1 cellular context compared by ENCODE assay signal in the genomic region with DNA sequence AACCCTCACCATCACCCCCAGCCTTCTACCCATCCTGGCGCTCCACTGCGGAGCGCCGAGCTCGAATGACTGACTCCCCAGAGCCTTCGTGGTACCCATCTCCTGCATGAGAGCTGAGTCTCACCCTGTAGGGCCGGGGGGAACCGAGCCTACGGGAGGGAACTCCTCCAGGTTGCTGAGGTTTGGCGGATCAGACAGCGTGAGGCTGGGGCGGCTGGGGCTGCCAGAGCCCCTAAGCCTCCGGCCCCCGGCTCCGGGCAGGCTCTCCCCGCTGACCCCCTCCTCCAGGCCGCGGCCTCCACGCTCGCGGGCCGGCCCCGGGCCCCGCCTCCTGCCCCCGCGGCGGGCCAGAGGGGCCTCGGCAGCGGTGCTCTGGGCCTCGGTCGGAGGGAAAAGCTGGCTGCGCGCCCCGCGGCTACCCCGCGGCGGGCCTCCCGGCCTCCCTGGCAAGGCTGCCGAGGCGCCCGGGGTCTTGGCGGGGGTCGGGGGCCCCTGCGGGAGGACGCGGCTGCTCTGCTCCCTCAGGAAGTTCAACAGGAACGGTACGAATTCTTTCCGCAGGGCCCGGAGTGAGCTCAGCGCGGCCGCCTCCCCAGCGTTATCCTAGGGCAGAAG.
TF ChIP-seq lines count a peak whose summit lies in the region.

No MANE protein-coding gene starts in this region.

TF ChIP-seq in H1, 55 proteins besides CTCF, POLR2A, EP300 and RAD21:
- TF ChIP-seq HDAC6 (IDR thresholded peaks at IDR 0.05; ENCODE audit: low read depth, low read length) (no peak), NANOG (IDR thresholded peaks at IDR 0.05; ENCODE audit: insufficient read depth, low read depth, low read length, poor library complexity, severe bottlenecking) (no peak), SIN3A (conservative IDR thresholded peaks at IDR 0.05 in 1 of 2, IDR thresholded peaks at IDR 0.05 in 1 of 2; ENCODE audit: low read depth in 1 of 2, low read length in 2 of 2) (no peak), CREB1 (IDR thresholded peaks at IDR 0.05) (no peak), SAP30 (IDR thresholded peaks at IDR 0.05; ENCODE audit: insufficient read depth, insufficient replicate concordance, low read length) (no peak), RNF2 (IDR thresholded peaks at IDR 0.05; ENCODE audit: borderline replicate concordance, low read depth, low read length, missing control alignments, poor library complexity, severe bottlenecking) (no peak), HDAC2 (IDR thresholded peaks at IDR 0.05; ENCODE audit: borderline replicate concordance in 1 of 2, low read depth in 2 of 2, low read length in 2 of 2) (no peak), CHD1 (IDR thresholded peaks at IDR 0.05; ENCODE audit: low read depth, low read length) (no peak), CBX8 (IDR thresholded peaks at IDR 0.05; ENCODE audit: borderline replicate concordance, low read depth, low read length) (no peak), TAF7 (optimal IDR thresholded peaks at IDR 0.05; ENCODE audit: borderline replicate concordance, low read depth, low read length) (no peak), SP4 (IDR thresholded peaks at IDR 0.05; ENCODE audit: low read length) (no peak), YY1 (IDR thresholded peaks at IDR 0.05; ENCODE audit: low read depth, low read length) (no peak), GABPA (IDR thresholded peaks at IDR 0.05; ENCODE audit: borderline replicate concordance, insufficient read depth, low read length) (no peak)
- TF ChIP-seq, protein P1, sequence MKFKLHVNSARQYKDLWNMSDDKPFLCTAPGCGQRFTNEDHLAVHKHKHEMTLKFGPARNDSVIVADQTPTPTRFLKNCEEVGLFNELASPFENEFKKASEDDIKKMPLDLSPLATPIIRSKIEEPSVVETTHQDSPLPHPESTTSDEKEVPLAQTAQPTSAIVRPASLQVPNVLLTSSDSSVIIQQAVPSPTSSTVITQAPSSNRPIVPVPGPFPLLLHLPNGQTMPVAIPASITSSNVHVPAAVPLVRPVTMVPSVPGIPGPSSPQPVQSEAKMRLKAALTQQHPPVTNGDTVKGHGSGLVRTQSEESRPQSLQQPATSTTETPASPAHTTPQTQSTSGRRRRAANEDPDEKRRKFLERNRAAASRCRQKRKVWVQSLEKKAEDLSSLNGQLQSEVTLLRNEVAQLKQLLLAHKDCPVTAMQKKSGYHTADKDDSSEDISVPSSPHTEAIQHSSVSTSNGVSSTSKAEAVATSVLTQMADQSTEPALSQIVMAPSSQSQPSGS (IDR thresholded peaks at IDR 0.05; ENCODE audit: low read length): no peak
- TF ChIP-seq, protein P2, sequence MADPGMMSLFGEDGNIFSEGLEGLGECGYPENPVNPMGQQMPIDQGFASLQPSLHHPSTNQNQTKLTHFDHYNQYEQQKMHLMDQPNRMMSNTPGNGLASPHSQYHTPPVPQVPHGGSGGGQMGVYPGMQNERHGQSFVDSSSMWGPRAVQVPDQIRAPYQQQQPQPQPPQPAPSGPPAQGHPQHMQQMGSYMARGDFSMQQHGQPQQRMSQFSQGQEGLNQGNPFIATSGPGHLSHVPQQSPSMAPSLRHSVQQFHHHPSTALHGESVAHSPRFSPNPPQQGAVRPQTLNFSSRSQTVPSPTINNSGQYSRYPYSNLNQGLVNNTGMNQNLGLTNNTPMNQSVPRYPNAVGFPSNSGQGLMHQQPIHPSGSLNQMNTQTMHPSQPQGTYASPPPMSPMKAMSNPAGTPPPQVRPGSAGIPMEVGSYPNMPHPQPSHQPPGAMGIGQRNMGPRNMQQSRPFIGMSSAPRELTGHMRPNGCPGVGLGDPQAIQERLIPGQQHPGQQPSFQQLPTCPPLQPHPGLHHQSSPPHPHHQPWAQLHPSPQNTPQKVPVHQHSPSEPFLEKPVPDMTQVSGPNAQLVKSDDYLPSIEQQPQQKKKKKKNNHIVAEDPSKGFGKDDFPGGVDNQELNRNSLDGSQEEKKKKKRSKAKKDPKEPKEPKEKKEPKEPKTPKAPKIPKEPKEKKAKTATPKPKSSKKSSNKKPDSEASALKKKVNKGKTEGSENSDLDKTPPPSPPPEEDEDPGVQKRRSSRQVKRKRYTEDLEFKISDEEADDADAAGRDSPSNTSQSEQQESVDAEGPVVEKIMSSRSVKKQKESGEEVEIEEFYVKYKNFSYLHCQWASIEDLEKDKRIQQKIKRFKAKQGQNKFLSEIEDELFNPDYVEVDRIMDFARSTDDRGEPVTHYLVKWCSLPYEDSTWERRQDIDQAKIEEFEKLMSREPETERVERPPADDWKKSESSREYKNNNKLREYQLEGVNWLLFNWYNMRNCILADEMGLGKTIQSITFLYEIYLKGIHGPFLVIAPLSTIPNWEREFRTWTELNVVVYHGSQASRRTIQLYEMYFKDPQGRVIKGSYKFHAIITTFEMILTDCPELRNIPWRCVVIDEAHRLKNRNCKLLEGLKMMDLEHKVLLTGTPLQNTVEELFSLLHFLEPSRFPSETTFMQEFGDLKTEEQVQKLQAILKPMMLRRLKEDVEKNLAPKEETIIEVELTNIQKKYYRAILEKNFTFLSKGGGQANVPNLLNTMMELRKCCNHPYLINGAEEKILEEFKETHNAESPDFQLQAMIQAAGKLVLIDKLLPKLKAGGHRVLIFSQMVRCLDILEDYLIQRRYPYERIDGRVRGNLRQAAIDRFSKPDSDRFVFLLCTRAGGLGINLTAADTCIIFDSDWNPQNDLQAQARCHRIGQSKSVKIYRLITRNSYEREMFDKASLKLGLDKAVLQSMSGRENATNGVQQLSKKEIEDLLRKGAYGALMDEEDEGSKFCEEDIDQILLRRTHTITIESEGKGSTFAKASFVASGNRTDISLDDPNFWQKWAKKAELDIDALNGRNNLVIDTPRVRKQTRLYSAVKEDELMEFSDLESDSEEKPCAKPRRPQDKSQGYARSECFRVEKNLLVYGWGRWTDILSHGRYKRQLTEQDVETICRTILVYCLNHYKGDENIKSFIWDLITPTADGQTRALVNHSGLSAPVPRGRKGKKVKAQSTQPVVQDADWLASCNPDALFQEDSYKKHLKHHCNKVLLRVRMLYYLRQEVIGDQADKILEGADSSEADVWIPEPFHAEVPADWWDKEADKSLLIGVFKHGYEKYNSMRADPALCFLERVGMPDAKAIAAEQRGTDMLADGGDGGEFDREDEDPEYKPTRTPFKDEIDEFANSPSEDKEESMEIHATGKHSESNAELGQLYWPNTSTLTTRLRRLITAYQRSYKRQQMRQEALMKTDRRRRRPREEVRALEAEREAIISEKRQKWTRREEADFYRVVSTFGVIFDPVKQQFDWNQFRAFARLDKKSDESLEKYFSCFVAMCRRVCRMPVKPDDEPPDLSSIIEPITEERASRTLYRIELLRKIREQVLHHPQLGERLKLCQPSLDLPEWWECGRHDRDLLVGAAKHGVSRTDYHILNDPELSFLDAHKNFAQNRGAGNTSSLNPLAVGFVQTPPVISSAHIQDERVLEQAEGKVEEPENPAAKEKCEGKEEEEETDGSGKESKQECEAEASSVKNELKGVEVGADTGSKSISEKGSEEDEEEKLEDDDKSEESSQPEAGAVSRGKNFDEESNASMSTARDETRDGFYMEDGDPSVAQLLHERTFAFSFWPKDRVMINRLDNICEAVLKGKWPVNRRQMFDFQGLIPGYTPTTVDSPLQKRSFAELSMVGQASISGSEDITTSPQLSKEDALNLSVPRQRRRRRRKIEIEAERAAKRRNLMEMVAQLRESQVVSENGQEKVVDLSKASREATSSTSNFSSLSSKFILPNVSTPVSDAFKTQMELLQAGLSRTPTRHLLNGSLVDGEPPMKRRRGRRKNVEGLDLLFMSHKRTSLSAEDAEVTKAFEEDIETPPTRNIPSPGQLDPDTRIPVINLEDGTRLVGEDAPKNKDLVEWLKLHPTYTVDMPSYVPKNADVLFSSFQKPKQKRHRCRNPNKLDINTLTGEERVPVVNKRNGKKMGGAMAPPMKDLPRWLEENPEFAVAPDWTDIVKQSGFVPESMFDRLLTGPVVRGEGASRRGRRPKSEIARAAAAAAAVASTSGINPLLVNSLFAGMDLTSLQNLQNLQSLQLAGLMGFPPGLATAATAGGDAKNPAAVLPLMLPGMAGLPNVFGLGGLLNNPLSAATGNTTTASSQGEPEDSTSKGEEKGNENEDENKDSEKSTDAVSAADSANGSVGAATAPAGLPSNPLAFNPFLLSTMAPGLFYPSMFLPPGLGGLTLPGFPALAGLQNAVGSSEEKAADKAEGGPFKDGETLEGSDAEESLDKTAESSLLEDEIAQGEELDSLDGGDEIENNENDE (IDR thresholded peaks at IDR 0.05; ENCODE audit: insufficient replicate concordance, low read length): no peak
